Comparison of ENCODE assay signal across 8 cellular contexts in genomic region chr12:57725851-57726150, GRCh38. TPM values are rescaled to one million over a fixed set of nuclear protein-coding genes. Genes with fewer than 3 reads are reported as not detected.
DNase-seq lines count a peak whose midpoint lies in the region; ATAC-seq and TF ChIP-seq lines count a peak whose summit lies in the region.

No MANE protein-coding gene starts in this region.

- no peaks in the 10 kb centered on the region; a peak in 1 of 5 replicates for H3K9me3 Mint-ChIP-seq in H9
- H3K9me3 Mint-ChIP-seq in stimulated activated memory B cell treated with anti-CD40 and anti-IgM and Interleukin-4, amounts not matched to agents 10 μg/mL and 1 μg/mL and 100 μg/mL, for 72 hours: no peaks in the 10 kb centered on the region

- peaks cover 14% of the 10 kb centered on the region for H3K23me2 ChIP-seq in H9 (ENCODE audit: insufficient read length, low read depth, low read length, poor library complexity, severe bottlenecking)

- H2AFZ ChIP-seq in H9 (ENCODE audit: low read length): no peak overlapping the region

- DNase-seq in H9: no peak
- DNase-seq in ascending aorta (ENCODE audit: low spot score in 2 of 2): no peak
- no peak for DNase-seq in NCI-H2196 treated with DMSO at 0.1 percent for 48 hours (lab: John Stamatoyannopoulos, UW; ENCODE audit: unreplicated experiment)

- no peak overlapping the region for H2BK5ac ChIP-seq in H9 (ENCODE audit: insufficient read length, low read length)

- no peak overlapping the region for H2BK15ac ChIP-seq in H9 (ENCODE audit: low read depth, low read length)

- peaks cover 74% of the 10 kb centered on the region for H3K27me3 Mint-ChIP-seq in H9 (ENCODE audit: low read depth)
- H3K27me3 Mint-ChIP-seq in stimulated activated memory B cell treated with anti-CD40 and anti-IgM and Interleukin-4, amounts not matched to agents 10 μg/mL and 1 μg/mL and 100 μg/mL, for 72 hours: no peaks in the 10 kb centered on the region

- H4K5ac ChIP-seq in H9 (ENCODE audit: insufficient read length, low read depth, low read length): no peak overlapping the region

- H3K27ac ChIP-seq in H9 (ENCODE audit: insufficient read length, low read depth, low read length) (no peak overlapping the region), ascending aorta (no peak overlapping the region)

- H4K8ac ChIP-seq in H9 (replicated peaks; ENCODE audit: insufficient read length, low read depth, low read length): no peak overlapping the region

- H3K36me3 ChIP-seq in ascending aorta: peaks cover 9 to 10% of the 10 kb centered on the region in 2 donors

- H3K4me3 ChIP-seq in ascending aorta: peak overlapping the region; percentile 76 to 77
- H3K4me3 ChIP-seq in iPS-18c (ENCODE audit: insufficient read depth, low read depth, low read length): peak overlapping the region; percentile 63

- no peaks in the 10 kb centered on the region for H3K9me3 ChIP-seq in H9 (ENCODE audit: control insufficient read depth, low read depth, low read length)
- H3K9me3 ChIP-seq in ascending aorta: no peaks in the 10 kb centered on the region
- H3K9me3 ChIP-seq in iPS-18c (ENCODE audit: control insufficient read depth, insufficient read depth, low read length): no peaks in the 10 kb centered on the region

- H3K4me1 ChIP-seq in H9 (ENCODE audit: insufficient read depth, low read length) (no peaks in the 10 kb centered on the region; the same call in 1 of the 2 replicates), ascending aorta (peaks cover 0 to 12% of the 10 kb centered on the region in 2 donors)

- H2BK20ac ChIP-seq in H9 (ENCODE audit: low read depth, low read length, poor library complexity, severe bottlenecking): no peak overlapping the region

- H3K9ac ChIP-seq in H9 (ENCODE audit: extremely low read depth, insufficient read length, low read length): no peak overlapping the region

- no peaks in the 10 kb centered on the region for H3K79me2 ChIP-seq in H9 (ENCODE audit: insufficient read depth, low read length)

- H3K27me3 ChIP-seq in H9 (ENCODE audit: insufficient read depth, low read length) (peaks cover 20% of the 10 kb centered on the region; the same call in 1 of the 2 replicates), ascending aorta (peaks cover 3% of the 10 kb centered on the region)

- H2BK120ac ChIP-seq in H9 (ENCODE audit: low read depth, low read length, poor library complexity, severe bottlenecking): no peak overlapping the region

- H3K14ac ChIP-seq in H9 (ENCODE audit: insufficient read depth, low read length): no peak overlapping the region; the same call in 1 of the 2 replicates

- peaks cover 12 to 17% of the 10 kb centered on the region in 2 experiments for H3K4me1 Mint-ChIP-seq in H9
- peaks cover 26% of the 10 kb centered on the region for H3K4me1 Mint-ChIP-seq in stimulated activated memory B cell treated with anti-CD40 and anti-IgM and Interleukin-4, amounts not matched to agents 10 μg/mL and 1 μg/mL and 100 μg/mL, for 72 hours

- H4K20me1 ChIP-seq in H9 (ENCODE audit: control insufficient read depth, insufficient read depth, insufficient read length): no peaks in the 10 kb centered on the region

- no peak overlapping the region for H3K56ac ChIP-seq in H9 (ENCODE audit: insufficient read length, low read depth, low read length)

- no peak overlapping the region for H3K23ac ChIP-seq in H9 (ENCODE audit: insufficient read length, low read depth, low read length)

- no peak overlapping the region for H4K91ac ChIP-seq in H9 (ENCODE audit: insufficient read length, low read depth, low read length)

- ATAC-seq in stimulated activated memory B cell treated with anti-CD40 and anti-IgM and Interleukin-4, amounts not matched to agents 10 μg/mL and 1 μg/mL and 100 μg/mL, for 72 hours: no peak
- ATAC-seq in HG02798 (IDR thresholded peaks at IDR 0.05; ENCODE audit: poor library complexity, unreplicated experiment) (no peak), HG02571 (IDR thresholded peaks at IDR 0.05; ENCODE audit: unreplicated experiment) (no peak), GM21447 (IDR thresholded peaks at IDR 0.05; ENCODE audit: unreplicated experiment) (no peak)

- H3T11ph ChIP-seq in H9 (ENCODE audit: low read length): no peak overlapping the region

- H3K79me1 ChIP-seq in H9 (ENCODE audit: insufficient read depth, low read depth, low read length, poor library complexity, severe bottlenecking): no peaks in the 10 kb centered on the region

- H3K4me2 ChIP-seq in H9 (ENCODE audit: insufficient read depth, insufficient read length, low read length): peak overlapping the region; percentile 96

- peaks cover 0 to 9% (median 5%) of the 10 kb centered on the region in 3 experiments; a peak in 4 of 7 replicates for H3K36me3 Mint-ChIP-seq in H9 (ENCODE audit: insufficient read depth in 1 of 3, low read depth in 3 of 3)
- peaks cover 50% of the 10 kb centered on the region for H3K36me3 Mint-ChIP-seq in stimulated activated memory B cell treated with anti-CD40 and anti-IgM and Interleukin-4, amounts not matched to agents 10 μg/mL and 1 μg/mL and 100 μg/mL, for 72 hours

- H3K4me3 Mint-ChIP-seq in H9: peak overlapping the region; percentile 78 to 92
- H3K4me3 Mint-ChIP-seq in stimulated activated memory B cell treated with anti-CD40 and anti-IgM and Interleukin-4, amounts not matched to agents 10 μg/mL and 1 μg/mL and 100 μg/mL, for 72 hours: peak overlapping the region; percentile 75

- TF ChIP-seq CTCF in H9 (conservative IDR thresholded peaks at IDR 0.05): no peak
- TF ChIP-seq CTCF in ascending aorta (IDR thresholded peaks at IDR 0.05): no peak

- H2AK5ac ChIP-seq in H9 (ENCODE audit: insufficient read length, low read length): no peak overlapping the region

- intact Hi-C loops in ascending aorta (cut with DNase I): loop anchor here (2.0 to 5.0 kb wide), 2 partner anchors 19 to 42 kb away; partner anchors contain the start of genes CYP27B1 and TSPAN31

- no CpG with 5 or more reads among the region's 10 CpGs for WGBS in H9 (ENCODE audit: extremely low coverage, insufficient read length, low lambda C conversion rate)

- H3K18ac ChIP-seq in H9 (ENCODE audit: insufficient read length, low read depth, low read length): no peak overlapping the region

- H2BK12ac ChIP-seq in H9 (ENCODE audit: insufficient read length, low read depth, low read length): no peak overlapping the region

- no peak overlapping the region for H3K27ac Mint-ChIP-seq in H9
- H3K27ac Mint-ChIP-seq in stimulated activated memory B cell treated with anti-CD40 and anti-IgM and Interleukin-4, amounts not matched to agents 10 μg/mL and 1 μg/mL and 100 μg/mL, for 72 hours: peak overlapping the region; percentile 69

- H3K4ac ChIP-seq in H9 (ENCODE audit: low read depth, low read length): no peak overlapping the region

RNA-seq across cellular contexts. Expression of gene AGAP2, which starts 12.7 kb away (rescaled TPM):
- 4.6 and 5.3 TPM in 2 replicates for total RNA-seq in H9 (2021)
- 11.5 TPM for total RNA-seq in ascending aorta

RNA-seq across cellular contexts. Expression of gene TSPAN31, which starts 19.0 kb away (rescaled TPM):
- total RNA-seq in H9 (2021) (18.8 and 20.0 TPM in 2 replicates), ascending aorta (42.3 TPM)

RNA-seq across cellular contexts. Expression of gene CDK4, which starts 26.3 kb away (rescaled TPM):
- total RNA-seq in H9 (2021): 217 and 218 TPM in 2 replicates
- total RNA-seq in ascending aorta: 82.6 TPM

RNA-seq across cellular contexts. Expression of gene MARCHF9, which starts 29.1 kb away (rescaled TPM):
- 20.5 and 20.9 TPM in 2 replicates for total RNA-seq in H9 (2021)
- 8.4 TPM for total RNA-seq in ascending aorta

RNA-seq across cellular contexts. Expression of gene OS9, which starts 31.9 kb away (rescaled TPM):
- total RNA-seq in H9 (2021) (111 and 112 TPM in 2 replicates), ascending aorta (233 TPM)
